Comparison of ENCODE assay signal across 36 cellular contexts in the genomic region with DNA sequence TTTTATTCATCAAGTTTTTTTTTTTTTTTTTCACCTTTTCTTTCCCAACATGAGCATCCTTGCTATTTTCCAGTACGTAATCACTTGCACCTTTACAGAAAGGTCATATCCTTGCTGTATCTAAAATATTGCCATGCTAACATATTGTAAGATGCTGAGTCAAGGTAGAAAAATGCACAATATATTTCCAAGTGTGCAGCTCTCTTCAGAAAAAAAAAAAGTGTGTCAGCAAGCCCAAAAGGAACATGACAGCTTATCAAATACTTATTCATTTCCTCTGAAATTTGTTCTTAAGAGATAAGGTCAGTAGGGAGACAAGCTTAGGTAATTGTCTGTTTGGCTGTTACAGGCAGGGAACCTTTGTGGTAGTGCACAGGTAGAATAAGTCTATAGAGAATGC. TPM values are rescaled to one million over a fixed set of nuclear protein-coding genes. Genes with fewer than 3 reads are reported as not detected.
"Had no signal": no experiment of that assay in that cellular context is flagged by ENCODE, and none has a peak within 500 bp of the region (broad histone marks: within the 10 kb centered on the region; RNA-seq: fewer than 3 reads in every experiment).

No MANE protein-coding gene starts in this region.

- H3K27ac ChIP-seq: ascending aorta, body of pancreas, Peyer's patch, SJSA1, WERI-Rb-1 had no signal

- H3K27ac Mint-ChIP-seq: activated CD4-positive, alpha-beta memory T cell treated with anti-CD3 and anti-CD28 coated beads, Interleukin-2, amount 10 ng/mL, durations not matched to agents 7 days and 5 days; activated naive CD8-positive, alpha-beta T cell treated with anti-CD3 and anti-CD28 coated beads, Interleukin-2, amount 10 ng/mL, durations not matched to agents 7 days and 5 days; T-helper 1 cell treated with Interleukin-12 subunit alpha and Interleukin-12 subunit beta and Interleukin-4 antibody, amounts not matched to agents 30 μg/mL and 1 μg/mL, for 36 hours; T-helper 2 cell treated with Interferon-gamma antibody and Interleukin-4, amounts not matched to agents 5 μg/mL and 100 μg/mL, for 36 hours had no signal

- ATAC-seq: activated CD8-positive, alpha-beta memory T cell treated with anti-CD3 and anti-CD28 coated beads, Interleukin-2, amount 10 ng/mL, durations not matched to agents 7 days and 5 days; body of pancreas had no signal

- H3K4me1 ChIP-seq: ascending aorta, body of pancreas, Peyer's patch, SJSA1 had no signal

- DNase-seq: activated CD4-positive, alpha-beta memory T cell treated with anti-CD3 and anti-CD28 coated beads, Interleukin-2, amount 10 ng/mL, durations not matched to agents 7 days and 5 days; activated CD4-positive, alpha-beta T cell treated with anti-CD3 and anti-CD28 coated beads for 1 hour; activated CD4-positive, alpha-beta T cell treated with anti-CD3 and anti-CD28 coated beads for 48 hours; activated CD4-positive, CD25-positive, alpha-beta regulatory T cell; activated CD8-positive, alpha-beta memory T cell treated with anti-CD3 and anti-CD28 coated beads for 24 hours; activated CD8-positive, alpha-beta memory T cell treated with anti-CD3 and anti-CD28 coated beads, Interleukin-2, amount 10 ng/mL, durations not matched to agents 7 days and 5 days; activated CD8-positive, alpha-beta memory T cell treated with anti-CD3 and anti-CD28 coated beads, Interleukin-2, amount 50 U/mL, for 48 hours; activated effector memory CD4-positive, alpha-beta T cell treated with Interleukin-2 at 50 U/mL for 16 hours; activated naive CD4-positive, alpha-beta T cell treated with anti-CD3 and anti-CD28 coated beads, Interleukin-2, amount 50 U/mL, for 16 hours; activated naive CD8-positive, alpha-beta T cell treated with anti-CD3 and anti-CD28 coated beads, Interleukin-2, amount 10 ng/mL, durations not matched to agents 7 days and 5 days; activated T-cell treated with anti-CD3 and anti-CD28 coated beads, Interleukin-2, amount 50 U/mL, for 48 hours; amygdala; body of pancreas; central memory CD4-positive, alpha-beta T cell; Kasumi-1; MG63; NCI-H1048; NCI-H1105 treated with DMSO at 0.1 percent for 48 hours; NCI-H1436; NCI-H1694; NCI-H1930; NCI-H2081 treated with DMSO at 0.1 percent for 48 hours; NCI-H345; NCI-H524 treated with DMSO at 0.1 percent for 48 hours; Peyer's patch; RPMI8226; SHP77 treated with DMSO at 0.1 percent for 48 hours; SK-N-SH; WERI-Rb-1 had no signal

- H3K9me3 Mint-ChIP-seq: activated CD4-positive, alpha-beta memory T cell treated with anti-CD3 and anti-CD28 coated beads, Interleukin-2, amount 10 ng/mL, durations not matched to agents 7 days and 5 days; activated naive CD8-positive, alpha-beta T cell treated with anti-CD3 and anti-CD28 coated beads, Interleukin-2, amount 10 ng/mL, durations not matched to agents 7 days and 5 days; T-helper 1 cell treated with Interleukin-12 subunit alpha and Interleukin-12 subunit beta and Interleukin-4 antibody, amounts not matched to agents 30 μg/mL and 1 μg/mL, for 36 hours; T-helper 2 cell treated with Interferon-gamma antibody and Interleukin-4, amounts not matched to agents 5 μg/mL and 100 μg/mL, for 36 hours had no signal

- H3K9me3 ChIP-seq: ascending aorta, body of pancreas, MG63, Peyer's patch, SJSA1, SK-N-SH had no signal

- H3K4me3 ChIP-seq: ascending aorta, body of pancreas, MG63, Peyer's patch, SJSA1 had no signal

- H3K27me3 ChIP-seq: ascending aorta, body of pancreas, MG63, Peyer's patch, SJSA1 had no signal

- H3K27me3 Mint-ChIP-seq: activated CD4-positive, alpha-beta memory T cell treated with anti-CD3 and anti-CD28 coated beads, Interleukin-2, amount 10 ng/mL, durations not matched to agents 7 days and 5 days; activated CD8-positive, alpha-beta memory T cell treated with anti-CD3 and anti-CD28 coated beads, Interleukin-2, amount 10 ng/mL, durations not matched to agents 7 days and 5 days; activated naive CD8-positive, alpha-beta T cell treated with anti-CD3 and anti-CD28 coated beads, Interleukin-2, amount 10 ng/mL, durations not matched to agents 7 days and 5 days had no signal

- H3K36me3 ChIP-seq: ascending aorta, MG63, Peyer's patch, SJSA1, WERI-Rb-1 had no signal

- H3K4me3 Mint-ChIP-seq: activated CD4-positive, alpha-beta memory T cell treated with anti-CD3 and anti-CD28 coated beads, Interleukin-2, amount 10 ng/mL, durations not matched to agents 7 days and 5 days; activated CD8-positive, alpha-beta memory T cell treated with anti-CD3 and anti-CD28 coated beads, Interleukin-2, amount 10 ng/mL, durations not matched to agents 7 days and 5 days; activated naive CD8-positive, alpha-beta T cell treated with anti-CD3 and anti-CD28 coated beads, Interleukin-2, amount 10 ng/mL, durations not matched to agents 7 days and 5 days; T-helper 1 cell treated with Interleukin-12 subunit alpha and Interleukin-12 subunit beta and Interleukin-4 antibody, amounts not matched to agents 30 μg/mL and 1 μg/mL, for 36 hours; T-helper 2 cell treated with Interferon-gamma antibody and Interleukin-4, amounts not matched to agents 5 μg/mL and 100 μg/mL, for 36 hours had no signal

RNA-seq across cellular contexts. Expression of gene SH2D1A, which starts 27.0 kb away (rescaled TPM):
- total RNA-seq: ascending aorta, cerebellum, NCI-H460, SJSA1 had no signal
- polyA plus RNA-seq: SK-N-SH had no signal

RNA-seq across cellular contexts. Expression of gene TEX13D, which starts 40.9 kb away (rescaled TPM):
- total RNA-seq: activated CD4-positive, alpha-beta memory T cell treated with anti-CD3 and anti-CD28 coated beads, Interleukin-2, amount 10 ng/mL, durations not matched to agents 7 days and 5 days; activated CD8-positive, alpha-beta memory T cell treated with anti-CD3 and anti-CD28 coated beads, Interleukin-2, amount 10 ng/mL, durations not matched to agents 7 days and 5 days; activated naive CD8-positive, alpha-beta T cell treated with anti-CD3 and anti-CD28 coated beads, Interleukin-2, amount 10 ng/mL, durations not matched to agents 7 days and 5 days; ascending aorta; body of pancreas; cerebellum; NCI-H460; Peyer's patch; SJSA1 had no signal
- polyA plus RNA-seq: adipose tissue, SK-N-SH had no signal
